In the genomic region with DNA sequence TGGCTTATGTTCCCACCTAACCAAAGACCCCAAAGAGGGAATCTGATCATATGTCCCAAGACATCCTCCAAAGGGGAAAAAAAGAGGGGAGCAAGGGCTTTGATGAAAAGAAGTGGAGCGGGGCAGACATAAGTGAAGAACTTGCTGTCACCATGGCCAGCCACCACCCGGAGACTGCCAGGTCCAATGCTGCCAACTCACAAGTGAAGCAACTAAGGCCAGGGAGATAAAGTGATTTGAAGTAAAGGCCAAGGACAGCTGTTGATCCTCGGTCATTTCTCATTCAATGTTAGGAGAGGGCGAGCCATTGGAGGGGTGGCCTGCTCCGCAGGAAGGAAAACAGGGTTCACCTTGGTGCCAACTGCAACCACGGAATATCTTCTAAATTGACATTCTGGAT, we compare ENCODE assay signal across 34 cellular contexts.
"Had no signal": no experiment of that assay in that cellular context is flagged by ENCODE, and none has a peak within 500 bp of the region (broad histone marks: within the 10 kb centered on the region; RNA-seq: fewer than 3 reads in every experiment).

No MANE protein-coding gene starts in this region.

- H3K27me3 ChIP-seq: MG63 had no signal

- H3K27ac ChIP-seq: KMS-11 had no signal

- DNase-seq: Karpas-422, Kasumi-1, KG1, MG63, MM.1S, MV-4-11, NCI-H1048, NCI-H1092, NCI-H1092 treated with DMSO at 0.1 percent for 48 hours, NCI-H1105, NCI-H1105 treated with DMSO at 0.1 percent for 48 hours, NCI-H1417, NCI-H1417 treated with DMSO at 0.1 percent for 48 hours, NCI-H1436, NCI-H1436 treated with DMSO at 0.1 percent for 48 hours, NCI-H146, NCI-H1694, NCI-H1694 treated with DMSO at 0.1 percent for 48 hours, NCI-H187, NCI-H187 treated with DMSO at 0.1 percent for 48 hours, NCI-H1930, NCI-H2029, NCI-H2029 treated with DMSO at 0.1 percent for 48 hours, NCI-H2081, NCI-H2081 treated with DMSO at 0.1 percent for 48 hours, NCI-H2107, NCI-H2171, NCI-H2171 treated with DMSO at 0.1 percent for 48 hours, NCI-H2227 treated with DMSO at 0.1 percent for 48 hours, NCI-H226, NCI-H345, NCI-H446, NCI-H446 treated with DMSO at 0.1 percent for 48 hours had no signal

- H3K9me3 ChIP-seq: MG63 had no signal

- H3K4me3 ChIP-seq: MG63 had no signal

- H3K36me3 ChIP-seq: MG63 had no signal
